In the genomic region with DNA sequence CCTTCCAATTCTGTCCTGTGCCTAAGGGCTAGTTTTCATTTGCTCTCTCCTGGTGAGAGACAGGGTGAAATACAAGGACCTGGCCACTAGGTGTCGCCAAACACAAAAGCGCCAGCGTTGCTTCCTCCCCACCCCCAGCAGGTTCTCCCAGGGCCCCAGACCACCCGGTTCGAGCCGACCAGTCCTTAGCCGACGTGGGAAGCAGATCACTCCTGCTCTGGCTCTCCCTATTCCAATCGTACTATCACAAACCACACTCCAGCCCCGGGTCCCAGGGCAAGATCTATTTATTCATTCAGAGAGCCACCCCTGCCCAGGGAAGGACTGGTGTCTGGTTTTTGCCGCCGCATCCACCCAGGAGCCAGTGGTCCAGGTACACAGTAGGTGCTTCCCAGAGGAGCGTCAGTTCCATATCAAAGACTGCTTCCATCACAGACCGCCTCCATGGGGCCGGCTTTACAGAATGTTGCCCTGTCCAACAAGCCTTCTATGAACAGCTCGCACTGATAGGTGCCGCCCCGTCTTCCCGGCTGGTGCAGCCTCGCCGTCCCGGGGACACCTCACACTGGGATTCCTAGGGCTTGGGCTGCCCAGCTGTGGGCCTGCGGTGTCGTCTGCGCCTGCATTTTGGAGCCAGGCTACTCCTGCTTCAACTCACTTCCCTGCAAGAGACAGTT, we compare ENCODE assay signal across 8 cellular contexts. TPM values are rescaled to one million over a fixed set of nuclear protein-coding genes. Genes with fewer than 3 reads are reported as not detected.
DNase-seq lines count a peak whose midpoint lies in the region; ATAC-seq, FAIRE-seq and TF ChIP-seq lines count a peak whose summit lies in the region.

No MANE protein-coding gene starts in this region.

- H3K9me1 ChIP-seq in keratinocyte (ENCODE audit: control insufficient read depth, extremely low read depth, insufficient read depth, low read length), result no peaks in the 10 kb centered on the region

- peak overlapping the region; percentile 29 for H3K9ac ChIP-seq in keratinocyte (ENCODE audit: control insufficient read depth, extremely low read depth, insufficient read depth, low read length)

- H3K4me3 ChIP-seq in BJ (ENCODE audit: low read depth, low read length) (no peak overlapping the region), keratinocyte (ENCODE audit: control insufficient read depth in 2 of 3, extremely low read depth in 1 of 3, insufficient read depth in 2 of 3, low read depth in 1 of 3, low read length in 3 of 3) (peak overlapping the region in 1 of 3 experiments; percentile 25)

- DNase-seq in BJ (ENCODE audit: low read depth) (no peak), NCI-H2171 (lab: John Stamatoyannopoulos, UW) (peak; percentile 59), keratinocyte (ENCODE audit: low read depth, low spot score) (no peak)
- peak; percentile 47 to 58 (median 54) for DNase-seq in activated CD4-positive, CD25-positive, alpha-beta regulatory T cell (lab: John Stamatoyannopoulos, UW)
- DNase-seq in central memory CD8-positive, alpha-beta T cell (ENCODE audit: low spot score in 2 of 2), result peak; percentile 57 to 58
- DNase-seq in stimulated activated CD4-positive, alpha-beta T cell treated with anti-CD3 and anti-CD28 coated beads, Interleukin-1b, Interleukin-23, amount 100 ng/mL, for 1 hour (ENCODE audit: low read depth in 2 of 2), result peak; percentile 34 to 63

- H3K79me2 ChIP-seq in keratinocyte (ENCODE audit: control insufficient read depth, insufficient read depth, low read length), result peaks cover 8% of the 10 kb centered on the region

- peaks cover 56% of the 10 kb centered on the region for H3K4me1 ChIP-seq in keratinocyte (ENCODE audit: control insufficient read depth, extremely low read depth, insufficient read depth, low read length)

- H3K27ac ChIP-seq in keratinocyte (ENCODE audit: control insufficient read depth, insufficient read depth, low read length), result no peak overlapping the region

- no peaks in the 10 kb centered on the region for H3K9me3 ChIP-seq in keratinocyte (ENCODE audit: control insufficient read depth, low read depth, low read length)

- peak overlapping the region; percentile 34 for H3K4me2 ChIP-seq in keratinocyte (ENCODE audit: control insufficient read depth, extremely low read depth, insufficient read depth, low read depth, low read length)

- POLR2A ChIA-PET in BJ (lab: Charles Lee), result no interaction called here

- no peaks in the 10 kb centered on the region for H3K27me3 ChIP-seq in BJ (ENCODE audit: control insufficient read depth, insufficient read depth, low read length)
- H3K27me3 ChIP-seq in keratinocyte (ENCODE audit: control insufficient read depth, extremely low read depth, insufficient read depth, low read length), result no peaks in the 10 kb centered on the region

- H3K27me3 Mint-ChIP-seq in central memory CD8-positive, alpha-beta T cell, result no peaks in the 10 kb centered on the region

- TF ChIP-seq CTCF in BJ (IDR thresholded peaks at IDR 0.05; ENCODE audit: insufficient read depth, low read depth, low read length), result peak; percentile 95
- TF ChIP-seq CTCF in keratinocyte (optimal IDR thresholded peaks at IDR 0.05 in 1 of 3, IDR thresholded peaks at IDR 0.05 in 1 of 3, conservative IDR thresholded peaks at IDR 0.05 in 1 of 3; ENCODE audit: extremely low read depth in 1 of 3, insufficient read depth in 2 of 3, low read length in 3 of 3), result peak; percentile 82 to 93 (median 90)

- dilution Hi-C loops in keratinocyte (cut with MboI; ENCODE audit: extremely low pct_ligation_motif_present, low sequenced_read_pairs), result loop anchor here (25.0 kb wide), 1 partner anchor 88 kb away; no protein-coding TSS in a partner anchor

- no peak overlapping the region for H3K4me3 Mint-ChIP-seq in central memory CD8-positive, alpha-beta T cell

- H3K27ac Mint-ChIP-seq in central memory CD8-positive, alpha-beta T cell (ENCODE audit: low read depth), result peak overlapping the region; percentile 38

- ATAC-seq in GM21737 (IDR thresholded peaks at IDR 0.05; ENCODE audit: unreplicated experiment), result peak; percentile 64
- ATAC-seq in central memory CD8-positive, alpha-beta T cell (replicated peaks; ENCODE audit: extremely low read depth, poor library complexity, severe bottlenecking), result peak; percentile 70
- no peak for ATAC-seq in HG02588 (IDR thresholded peaks at IDR 0.05; ENCODE audit: unreplicated experiment)

- CTCF ChIA-PET in BJ (lab: Yijun Ruan, JAX), result interaction anchor here (0.6 to 5.5 kb wide), 20 partner anchors 9 to 551 kb away, joined by 3 to 45 read pairs (median 6); a partner anchor contains a TSS

- no peaks in the 10 kb centered on the region for H4K20me1 ChIP-seq in keratinocyte (ENCODE audit: control insufficient read depth, extremely low read depth, insufficient read depth, low read length)

- H3K9me3 Mint-ChIP-seq in central memory CD8-positive, alpha-beta T cell, result no peaks in the 10 kb centered on the region

- peaks cover 13% of the 10 kb centered on the region for H3K4me1 Mint-ChIP-seq in central memory CD8-positive, alpha-beta T cell

- peak; percentile 84 for FAIRE-seq in keratinocyte (lab: Jason Lieb, UNC)

- H2AFZ ChIP-seq in keratinocyte (ENCODE audit: control insufficient read depth, low read length), result no peak overlapping the region

- peaks cover 2% of the 10 kb centered on the region for H3K36me3 Mint-ChIP-seq in central memory CD8-positive, alpha-beta T cell (ENCODE audit: insufficient read depth)

- H3K36me3 ChIP-seq in BJ (ENCODE audit: control insufficient read depth, insufficient read depth, low read length) (0 out of 2 replicates have a peak, but pooled peaks cover 1% of the 10 kb centered on the region), keratinocyte (ENCODE audit: control insufficient read depth in 2 of 2, extremely low read depth in 1 of 2, insufficient read depth in 2 of 2, low read length in 2 of 2) (peaks cover 12 to 16% of the 10 kb centered on the region in 2 experiments)

RNA-seq across cellular contexts. Expression of a gene that starts 35.0 kb away (rescaled TPM):
- polyA plus RNA-seq in BJ (2011; rRNA removed) (20.5 and 25.5 TPM in 2 replicates), keratinocyte (92.3 to 149 TPM (median 93.3 TPM) in 3 replicates)
- polyA minus RNA-seq in BJ (2011; rRNA and poly(A)+ RNA removed), result 21.1 and 23.4 TPM in 2 replicates
- 96.7 TPM for polyA plus RNA-seq in keratinocyte (2011; ENCODE audit: low read depth)
- polyA plus RNA-seq in keratinocyte (2011; cell fraction: cytosol; rRNA removed), result 70.9 and 118 TPM in 2 replicates
- 34.7 and 38.3 TPM in 2 replicates for polyA plus RNA-seq in keratinocyte (2011; cell fraction: nucleus; rRNA removed)
- polyA plus RNA-seq in keratinocyte (2012; ENCODE audit: low replicate concordance), result 108 and 142 TPM in 2 replicates
- polyA minus RNA-seq in keratinocyte, result 84.4 to 135 TPM (median 92.0 TPM) in 3 replicates
- polyA minus RNA-seq in keratinocyte (2011; cell fraction: cytosol; rRNA and poly(A)+ RNA removed), result 118 TPM
- 11.9 and 21.5 TPM in 2 replicates for polyA minus RNA-seq in keratinocyte (2011; cell fraction: nucleus; rRNA and poly(A)+ RNA removed)

RNA-seq across cellular contexts. Expression of a gene that starts 51.3 kb away (rescaled TPM):
- polyA plus RNA-seq in BJ (2011; rRNA removed) (25.9 and 34.3 TPM in 2 replicates), keratinocyte (79.1 to 263 TPM (median 90.3 TPM) in 3 replicates)
- polyA minus RNA-seq in BJ (2011; rRNA and poly(A)+ RNA removed), result 30.2 and 47.0 TPM in 2 replicates
- polyA plus RNA-seq in keratinocyte (2011; ENCODE audit: low read depth), result 70.0 TPM
- 67.1 and 103 TPM in 2 replicates for polyA plus RNA-seq in keratinocyte (2011; cell fraction: cytosol; rRNA removed)
- polyA plus RNA-seq in keratinocyte (2011; cell fraction: nucleus; rRNA removed), result 424 and 491 TPM in 2 replicates
- polyA plus RNA-seq in keratinocyte (2012; ENCODE audit: low replicate concordance), result 130 and 344 TPM in 2 replicates
- polyA minus RNA-seq in keratinocyte, result 159 to 521 TPM (median 197 TPM) in 3 replicates
- polyA minus RNA-seq in keratinocyte (2011; cell fraction: cytosol; rRNA and poly(A)+ RNA removed), result 202 TPM
- polyA minus RNA-seq in keratinocyte (2011; cell fraction: nucleus; rRNA and poly(A)+ RNA removed), result 492 and 717 TPM in 2 replicates

Comparison
In these comparisons a context has a peak if more than half of its experiments do, and no peak if none do; other contexts are left out.
1. DNase-seq: peak in NCI-H2171 (single experiment), activated CD4-positive, CD25-positive, alpha-beta regulatory T cell (4 of 4), central memory CD8-positive, alpha-beta T cell (2 of 2) and stimulated activated CD4-positive, alpha-beta T cell treated with anti-CD3 and anti-CD28 coated beads, Interleukin-1b, Interleukin-23, amount 100 ng/mL, for 1 hour (2 of 2); none in BJ (single experiment) and keratinocyte (single experiment).